Comparison of ENCODE assay signal across 1 cellular context in genomic region chr7:7190142-7190541, GRCh38.
TF ChIP-seq lines count a peak whose summit lies in the region.

No MANE protein-coding gene starts in this region.

TF ChIP-seq in SK-N-SH, 30 proteins besides CTCF, POLR2A, EP300 and RAD21 (continued from another document):
- TF ChIP-seq REST (IDR thresholded peaks at IDR 0.05; ENCODE audit: low read depth, low read length) (no peak), TEAD4 (IDR thresholded peaks at IDR 0.05; ENCODE audit: borderline replicate concordance, insufficient read depth) (no peak), EZH2phosphoT487 (IDR thresholded peaks at IDR 0.05; ENCODE audit: borderline replicate concordance, low read depth) (no peak)
TF ChIP-seq in SK-N-SH: peak in this region for 2.
